Comparison of ENCODE assay signal across 8 cellular contexts in genomic region chr12:109052415-109053323, GRCh38. TPM values are rescaled to one million over a fixed set of nuclear protein-coding genes. Genes with fewer than 3 reads are reported as not detected.
DNase-seq lines count a peak whose midpoint lies in the region; TF ChIP-seq lines count a peak whose summit lies in the region.

A gene with protein sequence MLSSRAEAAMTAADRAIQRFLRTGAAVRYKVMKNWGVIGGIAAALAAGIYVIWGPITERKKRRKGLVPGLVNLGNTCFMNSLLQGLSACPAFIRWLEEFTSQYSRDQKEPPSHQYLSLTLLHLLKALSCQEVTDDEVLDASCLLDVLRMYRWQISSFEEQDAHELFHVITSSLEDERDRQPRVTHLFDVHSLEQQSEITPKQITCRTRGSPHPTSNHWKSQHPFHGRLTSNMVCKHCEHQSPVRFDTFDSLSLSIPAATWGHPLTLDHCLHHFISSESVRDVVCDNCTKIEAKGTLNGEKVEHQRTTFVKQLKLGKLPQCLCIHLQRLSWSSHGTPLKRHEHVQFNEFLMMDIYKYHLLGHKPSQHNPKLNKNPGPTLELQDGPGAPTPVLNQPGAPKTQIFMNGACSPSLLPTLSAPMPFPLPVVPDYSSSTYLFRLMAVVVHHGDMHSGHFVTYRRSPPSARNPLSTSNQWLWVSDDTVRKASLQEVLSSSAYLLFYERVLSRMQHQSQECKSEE (plus strand): TSS chr12:109052576. CDS start chr12:109052679, 103 bp downstream.

- peak within 1 kb of the TSS; percentile 98 for H3K4me3 Mint-ChIP-seq in endothelial cell (ENCODE audit: unreplicated experiment)
- peak within 1 kb of the TSS; percentile 96 for H3K4me3 Mint-ChIP-seq in mesothelial cell of epicardium

- DNase-seq in COR-L47 (lab: John Stamatoyannopoulos, UW) (peak; percentile 81), GM20000 (ENCODE audit: low spot score) (peak; percentile 89), HS-5 (ENCODE audit: low read depth) (peak; percentile 60), NOMO-1 treated with DMSO at 0.1 percent for 48 hours (lab: John Stamatoyannopoulos, UW; ENCODE audit: unreplicated experiment) (peak; percentile 84), endothelial cell (ENCODE audit: low spot score) (peak; percentile 87), mesothelial cell of epicardium (ENCODE audit: low spot score in 2 of 2, unreplicated experiment in 2 of 2) (peak; percentile 87 to 91)
- peak; percentile 57 for DNase-seq in activated CD8-positive, alpha-beta memory T cell treated with anti-CD3 and anti-CD28 coated beads, Interleukin-2, amount 50 U/mL, for 24 hours (ENCODE audit: extremely low read depth)
- peak; percentile 76 for DNase-seq in stimulated activated CD8-positive, alpha-beta memory T cell treated with anti-CD3 and anti-CD28 coated beads, Interleukin-15, amount 100 ng/mL, for 24 hours (ENCODE audit: low read depth)

- H3K27ac Mint-ChIP-seq in endothelial cell (ENCODE audit: unreplicated experiment) (peak within 1 kb of the TSS; percentile 80), mesothelial cell of epicardium (peak within 1 kb of the TSS; percentile 96)

- H3K9me3 Mint-ChIP-seq in endothelial cell (ENCODE audit: unreplicated experiment) (no peaks in the 10 kb centered on the region), mesothelial cell of epicardium (no peaks in the 10 kb centered on the region)

- TF ChIP-seq CTCF in GM20000 (IDR thresholded peaks at IDR 0.05; ENCODE audit: extremely low read depth, missing control alignments) (no peak), endothelial cell (IDR thresholded peaks at IDR 0.05; ENCODE audit: unreplicated experiment) (no peak), mesothelial cell of epicardium (IDR thresholded peaks at IDR 0.05; ENCODE audit: unreplicated experiment) (no peak)

- H3K36me3 Mint-ChIP-seq in endothelial cell (ENCODE audit: low read depth, unreplicated experiment) (no peaks in the 10 kb centered on the region), mesothelial cell of epicardium (peaks cover 5% of the 10 kb centered on the region)

- H3K4me1 Mint-ChIP-seq in endothelial cell (ENCODE audit: unreplicated experiment): peaks cover 16% of the 10 kb centered on the region
- peaks cover 14% of the 10 kb centered on the region for H3K4me1 Mint-ChIP-seq in mesothelial cell of epicardium

- H3K27me3 Mint-ChIP-seq in endothelial cell (ENCODE audit: unreplicated experiment) (peaks cover 6% of the 10 kb centered on the region), mesothelial cell of epicardium (ENCODE audit: low read depth) (no peaks in the 10 kb centered on the region)

RNA-seq across cellular contexts. Expression of the gene that starts here (rescaled TPM):
- total RNA-seq in endothelial cell (ENCODE audit: unreplicated experiment): 13.6 TPM
- total RNA-seq in mesothelial cell of epicardium: 21.6 to 27.3 TPM (median 23.0 TPM) in 3 replicates

Comparison
In these comparisons a context has a peak if more than half of its experiments do, and no peak if none do; other contexts are left out.
1. Peak in every context shown above with its lines: DNase-seq.